In the genomic region with DNA sequence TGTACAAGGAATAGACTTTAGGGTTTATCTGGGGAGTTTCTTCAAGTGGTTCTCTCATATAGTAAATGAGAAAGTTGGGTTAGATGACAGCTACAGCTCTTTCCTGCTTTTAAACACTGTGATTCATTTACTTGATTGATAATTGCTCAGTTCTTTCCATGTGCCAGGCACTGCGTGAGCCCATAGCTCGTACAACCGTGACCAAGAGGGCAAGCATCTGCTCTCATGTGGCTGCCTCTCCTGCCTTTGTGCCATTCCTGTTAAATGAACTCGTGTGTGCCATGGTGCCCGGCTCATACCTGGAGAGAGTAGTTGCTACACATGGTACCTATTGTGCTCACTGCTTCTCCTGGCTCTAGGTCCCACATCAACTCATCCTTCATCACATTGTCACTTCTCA, we compare ENCODE assay signal across 17 cellular contexts.
"Had no signal": no experiment of that assay in that cellular context is flagged by ENCODE, and none has a peak within 500 bp of the region (broad histone marks: within the 10 kb centered on the region; RNA-seq: fewer than 3 reads in every experiment).

No MANE protein-coding gene starts in this region.

- H3K4me1 ChIP-seq: body of pancreas, heart left ventricle had no signal

- H3K27me3 ChIP-seq: body of pancreas, gastrocnemius medialis, heart left ventricle, thyroid gland, upper lobe of right lung had no signal

- H3K27ac Mint-ChIP-seq: activated naive CD4-positive, alpha-beta T cell treated with anti-CD3 and anti-CD28 coated beads, Interleukin-2, amount 50 U/mL, for 24 hours; memory B cell; WTC11 had no signal

- H3K27me3 Mint-ChIP-seq: activated naive CD4-positive, alpha-beta T cell treated with anti-CD3 and anti-CD28 coated beads, Interleukin-2, amount 50 U/mL, for 24 hours had no signal

- DNase-seq: activated gamma-delta T cell treated with Interleukin-2 at 50 U/mL for 16 hours; activated T-cell treated with anti-CD3 and anti-CD28 coated beads, Interleukin-2, amount 50 U/mL, for 1 hour; body of pancreas; erythroblast; gastrocnemius medialis; left colon; nephron progenitor cell; stimulated activated CD4-positive, alpha-beta T cell treated with anti-CD3 and anti-CD28 coated beads, Interleukin-15, amount 100 ng/mL, for 24 hours; stimulated activated naive CD4-positive, alpha-beta T cell; T-helper 9 cell; upper lobe of right lung had no signal

- ATAC-seq: body of pancreas, gastrocnemius medialis, left colon, upper lobe of right lung, WTC11 had no signal

- H3K27ac ChIP-seq: body of pancreas, thyroid gland, upper lobe of right lung had no signal

- H3K36me3 ChIP-seq: gastrocnemius medialis, heart left ventricle, thyroid gland, upper lobe of right lung had no signal

- H3K4me1 Mint-ChIP-seq: activated naive CD4-positive, alpha-beta T cell treated with anti-CD3 and anti-CD28 coated beads, Interleukin-2, amount 50 U/mL, for 24 hours; memory B cell had no signal

- H3K4me3 Mint-ChIP-seq: activated naive CD4-positive, alpha-beta T cell treated with anti-CD3 and anti-CD28 coated beads, Interleukin-2, amount 50 U/mL, for 24 hours; memory B cell; nephron progenitor cell; WTC11 had no signal

- H3K36me3 Mint-ChIP-seq: activated naive CD4-positive, alpha-beta T cell treated with anti-CD3 and anti-CD28 coated beads, Interleukin-2, amount 50 U/mL, for 24 hours; memory B cell; WTC11 had no signal

- H3K4me3 ChIP-seq: body of pancreas, gastrocnemius medialis, heart left ventricle, smooth muscle cell, thyroid gland, upper lobe of right lung had no signal

- H3K9me3 Mint-ChIP-seq: activated naive CD4-positive, alpha-beta T cell treated with anti-CD3 and anti-CD28 coated beads, Interleukin-2, amount 50 U/mL, for 24 hours had no signal

- H3K9me3 ChIP-seq: body of pancreas, gastrocnemius medialis, thyroid gland, upper lobe of right lung had no signal
